In genomic region chr2:23301151-23301550, GRCh38 we compare ENCODE assay signal across 14 cellular contexts.
DNase-seq lines count a peak whose midpoint lies in the region; ATAC-seq and TF ChIP-seq lines count a peak whose summit lies in the region.
"Had no signal": no experiment of that assay in that cellular context is flagged by ENCODE, and none has a peak within 500 bp of the region (broad histone marks: within the 10 kb centered on the region; RNA-seq: fewer than 3 reads in every experiment).

No MANE protein-coding gene starts in this region.

- H3K27ac Mint-ChIP-seq in nephron, result peak overlapping the region in 2 of 3 experiments; percentile 23 to 61
- H3K27ac Mint-ChIP-seq: CD4-positive, CD25-positive, alpha-beta regulatory T cell; GM23338 had no signal

- no peak for ATAC-seq in HG03378 (IDR thresholded peaks at IDR 0.05; ENCODE audit: unreplicated experiment)
- ATAC-seq: GM23338 had no signal

- peaks cover 37% of the 10 kb centered on the region for H3K4me1 Mint-ChIP-seq in nephron
- H3K4me1 Mint-ChIP-seq: CD4-positive, CD25-positive, alpha-beta regulatory T cell; GM23338 had no signal

- no peak overlapping the region for H3K4me3 Mint-ChIP-seq in nephron
- H3K4me3 Mint-ChIP-seq: CD4-positive, CD25-positive, alpha-beta regulatory T cell; GM23338 had no signal

- no peak for TF ChIP-seq CTCF in nephron (IDR thresholded peaks at IDR 0.05; ENCODE audit: unreplicated experiment in 3 of 3)

- DNase-seq in HS-27A (ENCODE audit: low read depth), result peak; percentile 22
- peak; percentile 68 for DNase-seq in dedifferentiated amniotic fluid mesenchymal stem cell (ENCODE audit: extremely low spot score)
- DNase-seq in middle frontal gyrus (ENCODE audit: extremely low spot score, low spot score), result no peak
- DNase-seq in NCI-H748 treated with DMSO at 0.1 percent for 48 hours (lab: John Stamatoyannopoulos, UW), result no peak
- DNase-seq in DMS79 treated with DMSO at 0.1 percent for 48 hours (lab: John Stamatoyannopoulos, UW), result no peak
- DNase-seq: CD4-positive, CD25-positive, alpha-beta regulatory T cell; NCI-H1105; NCI-H2029 treated with DMSO at 0.1 percent for 48 hours; NCI-H524 treated with DMSO at 0.1 percent for 48 hours; OCI-M1; SJCRH30 had no signal

- H3K27me3 Mint-ChIP-seq in nephron (ENCODE audit: low read depth), result peaks cover 6% of the 10 kb centered on the region

- H3K36me3 Mint-ChIP-seq in nephron (ENCODE audit: low read depth), result no peaks in the 10 kb centered on the region
- H3K36me3 Mint-ChIP-seq: CD4-positive, CD25-positive, alpha-beta regulatory T cell had no signal

- H3K9me3 Mint-ChIP-seq in nephron, result peaks cover 2% of the 10 kb centered on the region
- H3K9me3 Mint-ChIP-seq: GM23338 had no signal

Comparison
In these comparisons a context has a peak if more than half of its experiments do, and no peak if none do; other contexts are left out.
1. DNase-seq: peak in HS-27A (single experiment) and dedifferentiated amniotic fluid mesenchymal stem cell (single experiment); none in middle frontal gyrus (single experiment), NCI-H748 treated with DMSO at 0.1 percent for 48 hours (single experiment) and DMS79 treated with DMSO at 0.1 percent for 48 hours (single experiment).